ENCODE assay signal across 8 cellular contexts in genomic region chr7:150755473-150756099, GRCh38. TPM values are rescaled to one million over a fixed set of nuclear protein-coding genes. Genes with fewer than 3 reads are reported as not detected.
DNase-seq lines count a peak whose midpoint lies in the region; ATAC-seq and TF ChIP-seq lines count a peak whose summit lies in the region.

No MANE protein-coding gene starts in this region.

- TF ChIP-seq CTCF in osteocyte (IDR thresholded peaks at IDR 0.05), result no peak

- ATAC-seq in GM21619 (IDR thresholded peaks at IDR 0.05; ENCODE audit: unreplicated experiment), result peak; percentile 60
- peak; percentile 72 for ATAC-seq in stimulated activated memory B cell treated with anti-CD40 and anti-IgM and Interleukin-4, amounts not matched to agents 10 μg/mL and 1 μg/mL and 100 μg/mL, for 72 hours
- ATAC-seq in HG02973 (IDR thresholded peaks at IDR 0.05; ENCODE audit: unreplicated experiment), result no peak

- H3K4me3 Mint-ChIP-seq in stimulated activated memory B cell treated with anti-CD40 and anti-IgM and Interleukin-4, amounts not matched to agents 10 μg/mL and 1 μg/mL and 100 μg/mL, for 72 hours, result no peak overlapping the region
- H3K4me3 Mint-ChIP-seq in osteocyte (ENCODE audit: unreplicated experiment), result no peak overlapping the region

- H3K27ac Mint-ChIP-seq in stimulated activated memory B cell treated with anti-CD40 and anti-IgM and Interleukin-4, amounts not matched to agents 10 μg/mL and 1 μg/mL and 100 μg/mL, for 72 hours, result no peak overlapping the region
- H3K27ac Mint-ChIP-seq in osteocyte (ENCODE audit: unreplicated experiment), result no peak overlapping the region

- H3K4me1 Mint-ChIP-seq in stimulated activated memory B cell treated with anti-CD40 and anti-IgM and Interleukin-4, amounts not matched to agents 10 μg/mL and 1 μg/mL and 100 μg/mL, for 72 hours, result peaks cover 21% of the 10 kb centered on the region
- H3K4me1 Mint-ChIP-seq in osteocyte (ENCODE audit: unreplicated experiment), result no peaks in the 10 kb centered on the region

- no peaks in the 10 kb centered on the region for H3K9me3 Mint-ChIP-seq in stimulated activated memory B cell treated with anti-CD40 and anti-IgM and Interleukin-4, amounts not matched to agents 10 μg/mL and 1 μg/mL and 100 μg/mL, for 72 hours
- no peaks in the 10 kb centered on the region for H3K9me3 Mint-ChIP-seq in osteocyte (ENCODE audit: unreplicated experiment)

- H3K36me3 Mint-ChIP-seq in stimulated activated memory B cell treated with anti-CD40 and anti-IgM and Interleukin-4, amounts not matched to agents 10 μg/mL and 1 μg/mL and 100 μg/mL, for 72 hours, result no peaks in the 10 kb centered on the region
- H3K36me3 Mint-ChIP-seq in osteocyte (ENCODE audit: unreplicated experiment), result no peaks in the 10 kb centered on the region

- DNase-seq in T-helper 9 cell (peak; percentile 57), osteocyte (ENCODE audit: extremely low spot score, unreplicated experiment) (no peak), GM03348 (ENCODE audit: low spot score) (no peak), HCEC 1CT (no peak)
- DNase-seq in effector CD8-positive, alpha-beta T cell (lab: John Stamatoyannopoulos, UW), result peak; percentile 24

- H3K27me3 Mint-ChIP-seq in stimulated activated memory B cell treated with anti-CD40 and anti-IgM and Interleukin-4, amounts not matched to agents 10 μg/mL and 1 μg/mL and 100 μg/mL, for 72 hours, result peaks cover 17% of the 10 kb centered on the region
- no peaks in the 10 kb centered on the region for H3K27me3 Mint-ChIP-seq in osteocyte (ENCODE audit: unreplicated experiment)

RNA-seq across cellular contexts. Expression of gene GIMAP5, which starts 18.4 kb away (rescaled TPM):
- total RNA-seq in osteocyte, result not detected in 2 replicates

RNA-seq across cellular contexts. Expression of gene GIMAP1, which starts 39.2 kb away (rescaled TPM):
- total RNA-seq in osteocyte, result not detected in 2 replicates

RNA-seq across cellular contexts. Expression of gene TMEM176B, which starts 44.6 kb away (rescaled TPM):
- total RNA-seq in osteocyte, result not detected in 2 replicates

RNA-seq across cellular contexts. Expression of gene TMEM176A, which starts 45.0 kb away (rescaled TPM):
- not detected in 2 replicates for total RNA-seq in osteocyte

Comparison
In these comparisons a context has a peak if more than half of its experiments do, and no peak if none do; other contexts are left out.
1. DNase-seq: peak in T-helper 9 cell (single experiment) and effector CD8-positive, alpha-beta T cell (single experiment); none in osteocyte (single experiment), GM03348 (single experiment) and HCEC 1CT (single experiment).